ENCODE assay signal across 22 cellular contexts in the genomic region with DNA sequence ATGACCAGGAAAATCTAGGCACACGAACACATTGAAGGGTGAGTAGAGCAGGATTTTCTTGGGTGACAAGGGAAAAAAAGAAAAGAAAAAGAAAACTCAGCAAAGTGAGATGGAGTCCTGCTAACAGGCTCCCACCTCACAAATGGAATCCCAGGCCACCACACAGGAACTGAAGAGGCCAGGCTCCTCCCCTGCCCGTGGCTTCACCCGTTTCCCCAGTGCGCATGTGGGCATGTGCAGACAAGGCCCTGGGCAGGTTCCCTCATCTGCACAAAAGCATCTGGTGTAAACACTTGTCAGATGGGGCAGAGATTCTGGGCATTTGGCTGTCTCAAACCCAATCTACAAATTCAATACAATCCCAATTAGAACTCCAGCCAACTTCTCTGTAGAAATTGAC. TPM values are rescaled to one million over a fixed set of nuclear protein-coding genes. Genes with fewer than 3 reads are reported as not detected.
A peak's percentile ranks its signal among the peaks of the same experiment; 100 is the strongest.
DNase-seq lines count a peak whose midpoint lies in the region; FAIRE-seq lines count a peak whose summit lies in the region.
"Had no signal": no experiment of that assay in that cellular context is flagged by ENCODE, and none has a peak within 500 bp of the region (broad histone marks: within the 10 kb centered on the region; RNA-seq: fewer than 3 reads in every experiment).

No MANE protein-coding gene starts in this region.

- H3K36me3 ChIP-seq in CD4-positive, alpha-beta memory T cell (ENCODE audit: insufficient read depth, low read length), result no peaks in the 10 kb centered on the region
- H3K36me3 ChIP-seq in small intestine (ENCODE audit: control insufficient read depth in 2 of 2, insufficient read depth in 2 of 2, low read length in 2 of 2), result no peaks in the 10 kb centered on the region
- H3K36me3 ChIP-seq: ascending aorta; BLaER1 treated with 17β-estradiol and CSF1 and Interleukin-3, amounts not matched to agents 10 nM and 100 nM; colonic mucosa; left lung; pancreas had no signal

- no peaks in the 10 kb centered on the region for H3K9me3 ChIP-seq in CD4-positive, alpha-beta memory T cell (ENCODE audit: control insufficient read depth in 1 of 2, low read length in 2 of 2)
- H3K9me3 ChIP-seq in small intestine (ENCODE audit: control insufficient read depth, low read depth), result no peaks in the 10 kb centered on the region
- H3K9me3 ChIP-seq: ascending aorta, colonic mucosa, pancreas had no signal

- no peaks in the 10 kb centered on the region for H3K27me3 Mint-ChIP-seq in CD4-positive, alpha-beta memory T cell
- H3K27me3 Mint-ChIP-seq: type B pancreatic cell had no signal

- whole genome bisulfite sequencing in small intestine, 3 donors, result 52 to 80% (median 65%) methylated on average over 4 of the region's 4 CpGs

- H3K27me3 ChIP-seq in CD4-positive, alpha-beta memory T cell (ENCODE audit: insufficient read depth, low read length), result no peaks in the 10 kb centered on the region
- H3K27me3 ChIP-seq in small intestine (ENCODE audit: control insufficient read depth in 2 of 2, insufficient read depth in 2 of 2, low read length in 2 of 2), result peaks cover 3% of the 10 kb centered on the region in 2 donors
- H3K27me3 ChIP-seq: ascending aorta, colonic mucosa, pancreas had no signal

- intact Hi-C loops in CD4-positive, alpha-beta memory T cell (cut with micrococcal nuclease), result no loop called here

- DNase-seq in DMS153 (lab: John Stamatoyannopoulos, UW), result peak; percentile 40
- no peak for DNase-seq in DMS153 treated with DMSO at 0.1 percent for 48 hours (lab: John Stamatoyannopoulos, UW; ENCODE audit: unreplicated experiment)
- DNase-seq in CD4-positive, alpha-beta memory T cell, result peak in 4 of 5 donors; percentile 19 to 47 (median 44)
- peak; percentile 15 for DNase-seq in SHP77 treated with DMSO at 0.1 percent for 48 hours (lab: John Stamatoyannopoulos, UW)
- DNase-seq in central memory CD4-positive, alpha-beta T cell, result peak; percentile 21
- no peak for DNase-seq in small intestine
- no peak for DNase-seq in GM19240 (ENCODE audit: insufficient read length, low spot score)
- no peak for DNase-seq in GM19238 (ENCODE audit: insufficient read length, low spot score)
- DNase-seq: 8988T; activated CD4-positive, CD25-positive, alpha-beta regulatory T cell; colonic mucosa; DMS79 treated with DMSO at 0.1 percent for 48 hours; left lung; MV-4-11; NCI-H2227 treated with DMSO at 0.1 percent for 48 hours; pancreas; stimulated activated naive B cell treated with anti-CD40 and anti-IgM and Interleukin-4, amounts not matched to agents 10 μg/mL and 1 μg/mL and 100 μg/mL, for 72 hours had no signal

- no peak overlapping the region for H3K27ac ChIP-seq in CD4-positive, alpha-beta memory T cell (ENCODE audit: low read depth, low read length)
- no peak overlapping the region for H3K27ac ChIP-seq in small intestine (ENCODE audit: low read depth in 1 of 2, low read length in 1 of 2)
- H3K27ac ChIP-seq: ascending aorta; BLaER1 treated with 17β-estradiol and CSF1 and Interleukin-3, amounts not matched to agents 10 nM and 100 nM; colonic mucosa; left lung; pancreas had no signal

- H3K36me3 Mint-ChIP-seq in CD4-positive, alpha-beta memory T cell, result no peaks in the 10 kb centered on the region
- H3K36me3 Mint-ChIP-seq: type B pancreatic cell had no signal

- H3K4me1 ChIP-seq in CD4-positive, alpha-beta memory T cell (ENCODE audit: insufficient read depth, low read length), result peaks cover 27% of the 10 kb centered on the region
- H3K4me1 ChIP-seq in small intestine (ENCODE audit: control insufficient read depth in 2 of 2, insufficient read depth in 1 of 2, low read depth in 1 of 2, low read length in 1 of 2), result no peaks in the 10 kb centered on the region
- H3K4me1 ChIP-seq: colonic mucosa, left lung, pancreas had no signal

- CTCF ChIA-PET in CD4-positive, alpha-beta memory T cell (lab: Charles Lee; ENCODE audit: partially characterized antibody), result no interaction called here

- no peak for FAIRE-seq in small intestine (lab: Jason Lieb, UNC)
- FAIRE-seq: pancreas had no signal

- no peak overlapping the region for H3K4me3 ChIP-seq in CD4-positive, alpha-beta memory T cell (ENCODE audit: low read length in 2 of 2)
- no peak overlapping the region for H3K4me3 ChIP-seq in small intestine (ENCODE audit: low read depth in 1 of 2, low read length in 2 of 2)
- H3K4me3 ChIP-seq: ascending aorta; BLaER1 treated with 17β-estradiol and CSF1 and Interleukin-3, amounts not matched to agents 10 nM and 100 nM; colonic mucosa; left lung; pancreas had no signal

- no peaks in the 10 kb centered on the region for H3K9me3 Mint-ChIP-seq in CD4-positive, alpha-beta memory T cell

- POLR2A ChIA-PET in CD4-positive, alpha-beta memory T cell (lab: Charles Lee; ENCODE audit: partially characterized antibody), result interaction anchor here (1.1 to 1.3 kb wide), 2 partner anchors 42 to 61 kb away, joined by 3 to 4 read pairs; no protein-coding TSS in a partner anchor

- H3K4me3 Mint-ChIP-seq in CD4-positive, alpha-beta memory T cell, result no peak overlapping the region
- H3K4me3 Mint-ChIP-seq: activated T-helper 1 cell treated with anti-CD3 and anti-CD28 coated beads, Interleukin-12 subunit alpha, Interleukin-12 subunit beta, Interleukin-2, Interleukin-4 antibody, amounts not matched to agents 30 ng/mL and 10 ng/mL and 1 ng/mL, durations not matched to agents 14 hours and 24 hours and 36 hours; stimulated activated naive B cell treated with anti-CD40 and anti-IgM and Interleukin-4, amounts not matched to agents 10 μg/mL and 1 μg/mL and 100 μg/mL, for 72 hours; type B pancreatic cell had no signal

- peaks cover 17 to 35% (median 24%) of the 10 kb centered on the region in 4 donors for H3K4me1 Mint-ChIP-seq in CD4-positive, alpha-beta memory T cell

- peak overlapping the region in 4 of 7 donors; percentile 23 to 85 (median 64) for H3K27ac Mint-ChIP-seq in CD4-positive, alpha-beta memory T cell
- H3K27ac Mint-ChIP-seq: activated T-helper 1 cell treated with anti-CD3 and anti-CD28 coated beads, Interleukin-12 subunit alpha, Interleukin-12 subunit beta, Interleukin-2, Interleukin-4 antibody, amounts not matched to agents 30 ng/mL and 10 ng/mL and 1 ng/mL, durations not matched to agents 14 hours and 24 hours and 36 hours; stimulated activated naive B cell treated with anti-CD40 and anti-IgM and Interleukin-4, amounts not matched to agents 10 μg/mL and 1 μg/mL and 100 μg/mL, for 72 hours; type B pancreatic cell had no signal

RNA-seq across cellular contexts. Expression of a gene that starts 24.5 kb away (rescaled TPM):
- total RNA-seq in CD4-positive, alpha-beta memory T cell, result not detected
- polyA plus RNA-seq in CD4-positive, alpha-beta memory T cell, result not detected
- not detected for polyA plus RNA-seq in small intestine
- total RNA-seq: activated T-helper 1 cell treated with anti-CD3 and anti-CD28 coated beads, Interleukin-12 subunit alpha, Interleukin-12 subunit beta, Interleukin-2, Interleukin-4 antibody, amounts not matched to agents 30 ng/mL and 10 ng/mL and 1 ng/mL, durations not matched to agents 14 hours and 24 hours and 36 hours; ascending aorta; colonic mucosa; epithelial cell of proximal tubule had no signal

RNA-seq across cellular contexts. Expression of a gene that starts 31.2 kb away (rescaled TPM):
- 10 to 100 TPM; 86.0 to 87.9 TPM for total RNA-seq in CD4-positive, alpha-beta memory T cell
- 10 to 100 TPM; 12.9 to 21.5 TPM for polyA plus RNA-seq in CD4-positive, alpha-beta memory T cell
- polyA plus RNA-seq in small intestine, result 10 to 100 TPM; 39.4 to 55.2 (median 41.9) TPM

Comparison
In these comparisons a context has a peak if more than half of its experiments do, and no peak if none do; other contexts are left out.
1. DNase-seq: peak in DMS153 (single experiment), CD4-positive, alpha-beta memory T cell (4 of 5), SHP77 treated with DMSO at 0.1 percent for 48 hours (single experiment) and central memory CD4-positive, alpha-beta T cell (single experiment); none in DMS153 treated with DMSO at 0.1 percent for 48 hours (single experiment), small intestine (single experiment), GM19240 (single experiment) and GM19238 (single experiment).